In the genomic region with DNA sequence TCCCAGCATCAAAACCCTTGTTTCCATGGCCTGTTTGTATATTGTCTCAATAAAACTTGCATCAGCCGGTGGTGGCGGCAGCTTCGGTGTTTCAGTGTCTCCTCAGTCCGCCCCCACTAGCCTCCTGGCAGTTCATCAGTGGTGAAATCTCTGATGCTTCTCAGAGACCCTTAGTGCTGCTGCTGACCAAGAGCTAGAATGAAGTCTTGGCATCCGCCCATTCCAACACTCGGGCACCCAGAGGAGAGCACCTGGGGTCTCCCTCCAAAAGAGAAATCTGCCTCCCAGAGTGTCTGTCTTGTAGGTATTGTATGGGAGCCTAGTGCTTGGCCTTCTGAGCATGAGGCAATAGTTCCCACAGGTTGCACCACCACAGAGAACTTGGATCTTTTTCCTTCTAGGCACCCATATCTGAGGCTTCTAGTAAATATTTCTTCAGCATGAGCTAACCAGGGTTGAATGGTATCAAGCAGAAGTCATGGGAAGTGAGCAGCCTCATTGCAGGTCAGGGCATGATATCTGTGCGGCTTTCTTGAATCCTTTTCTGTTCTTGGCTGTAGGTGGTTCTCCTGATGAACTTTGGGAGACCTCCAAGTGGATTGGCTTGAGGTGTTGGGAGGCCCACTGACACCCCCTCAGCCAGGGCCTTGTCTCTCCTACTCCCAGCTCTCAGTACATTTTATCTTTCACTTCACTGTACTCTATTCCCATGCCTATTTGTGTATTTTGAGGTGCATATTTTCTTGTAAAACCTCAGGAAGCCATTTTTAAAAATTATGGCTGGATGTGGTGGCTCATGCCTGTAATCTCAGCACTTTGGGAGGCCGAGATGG, we compare ENCODE assay signal across 15 cellular contexts.
DNase-seq lines count a peak whose midpoint lies in the region; ATAC-seq and TF ChIP-seq lines count a peak whose summit lies in the region.
"Had no signal": no experiment of that assay in that cellular context is flagged by ENCODE, and none has a peak within 500 bp of the region (broad histone marks: within the 10 kb centered on the region; RNA-seq: fewer than 3 reads in every experiment).

No MANE protein-coding gene starts in this region.

- TF ChIP-seq CTCF in epithelial cell of esophagus (IDR thresholded peaks at IDR 0.05; ENCODE audit: insufficient read depth, low read depth, low read length, missing control alignments) (no peak), nephron progenitor cell (IDR thresholded peaks at IDR 0.05) (no peak)

- DNase-seq in AG20443 (ENCODE audit: low spot score): peak; percentile 37
- DNase-seq in MV-4-11 (lab: John Stamatoyannopoulos, UW): peak; percentile 73
- DNase-seq in epithelial cell of esophagus (ENCODE audit: low read depth): peak; percentile 97
- DNase-seq in nephron progenitor cell: no peak
- DNase-seq in NCI-H187 treated with DMSO at 0.1 percent for 48 hours (lab: John Stamatoyannopoulos, UW): no peak
- DNase-seq in NCI-H748 (lab: John Stamatoyannopoulos, UW; ENCODE audit: unreplicated experiment): no peak
- DNase-seq: activated CD4-positive, alpha-beta T cell treated with anti-CD3 and anti-CD28 coated beads, Interleukin-2, amount 10 ng/mL, durations not matched to agents 24 days and 14 days; activated naive CD4-positive, alpha-beta T cell treated with Interleukin-2 at 50 U/mL for 16 hours; CD8-positive, alpha-beta T cell; effector CD4-positive, alpha-beta T cell; immature natural killer cell; NCI-H1048; NCI-H524 treated with DMSO at 0.1 percent for 48 hours had no signal

- peaks cover 29% of the 10 kb centered on the region for H3K27me3 Mint-ChIP-seq in nephron progenitor cell (ENCODE audit: low read depth, poor library complexity)

- H3K4me3 Mint-ChIP-seq in nephron progenitor cell: no peak overlapping the region
- H3K4me3 Mint-ChIP-seq: activated CD4-positive, alpha-beta T cell treated with anti-CD3 and anti-CD28 coated beads, Interleukin-2, amount 10 ng/mL, durations not matched to agents 24 days and 14 days; CD8-positive, alpha-beta T cell; immature natural killer cell had no signal

- peak overlapping the region; percentile 19 for H3K27ac Mint-ChIP-seq in nephron progenitor cell
- H3K27ac Mint-ChIP-seq: activated CD4-positive, alpha-beta T cell treated with anti-CD3 and anti-CD28 coated beads, Interleukin-2, amount 10 ng/mL, durations not matched to agents 24 days and 14 days; CD8-positive, alpha-beta T cell had no signal

- ATAC-seq in GM21825 (IDR thresholded peaks at IDR 0.05; ENCODE audit: unreplicated experiment) (no peak), HG03378 (IDR thresholded peaks at IDR 0.05; ENCODE audit: unreplicated experiment) (no peak)
- ATAC-seq: CD8-positive, alpha-beta T cell had no signal

- H3K4me3 ChIP-seq in epithelial cell of esophagus (ENCODE audit: low read length): no peak overlapping the region

- H3K36me3 Mint-ChIP-seq in nephron progenitor cell (ENCODE audit: low read depth): peaks cover 42% of the 10 kb centered on the region

- no peaks in the 10 kb centered on the region for H3K9me3 Mint-ChIP-seq in nephron progenitor cell
- H3K9me3 Mint-ChIP-seq: activated CD4-positive, alpha-beta T cell treated with anti-CD3 and anti-CD28 coated beads, Interleukin-2, amount 10 ng/mL, durations not matched to agents 24 days and 14 days; CD8-positive, alpha-beta T cell; immature natural killer cell had no signal

- peaks cover 45% of the 10 kb centered on the region for H3K4me1 Mint-ChIP-seq in nephron progenitor cell

Comparison
In these comparisons a context has a peak if more than half of its experiments do, and no peak if none do; other contexts are left out.
1. DNase-seq: peak in AG20443 (single experiment), MV-4-11 (single experiment) and epithelial cell of esophagus (single experiment); none in nephron progenitor cell (single experiment), NCI-H187 treated with DMSO at 0.1 percent for 48 hours (single experiment) and NCI-H748 (single experiment).